In the genomic region with DNA sequence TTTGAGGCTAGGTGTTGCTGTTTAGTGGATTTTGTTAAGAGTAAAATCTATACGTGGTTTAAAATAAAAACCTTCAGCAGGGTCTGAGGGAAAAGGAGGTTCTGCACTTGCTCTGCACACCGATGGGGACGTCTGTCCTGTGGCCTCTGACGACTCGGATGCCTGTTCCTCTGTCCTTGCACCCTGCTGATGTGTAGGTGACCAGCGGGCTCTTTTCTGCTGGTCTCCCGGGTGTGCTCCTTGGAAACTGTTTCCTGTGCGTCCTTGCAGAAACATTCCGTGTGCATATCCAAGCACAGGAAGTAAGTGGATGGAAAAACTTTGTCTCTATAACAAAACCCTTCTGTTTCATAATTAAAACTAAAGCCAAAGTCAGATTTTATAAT, we compare ENCODE assay signal across 30 cellular contexts. TPM values are rescaled to one million over a fixed set of nuclear protein-coding genes. Genes with fewer than 3 reads are reported as not detected.
A peak's percentile ranks its signal among the peaks of the same experiment; 100 is the strongest.
DNase-seq lines count a peak whose midpoint lies in the region; ATAC-seq, FAIRE-seq and TF ChIP-seq lines count a peak whose summit lies in the region.
"Had no signal": no experiment of that assay in that cellular context is flagged by ENCODE, and none has a peak within 500 bp of the region (broad histone marks: within the 10 kb centered on the region; RNA-seq: fewer than 3 reads in every experiment).

No MANE protein-coding gene starts in this region.

- no peaks in the 10 kb centered on the region for H3K36me3 ChIP-seq in Peyer's patch
- H3K36me3 ChIP-seq in osteoblast (ENCODE audit: insufficient read depth, low read length): no peaks in the 10 kb centered on the region
- H3K36me3 ChIP-seq: ascending aorta, neutrophil, SJSA1, uterus had no signal

- TF ChIP-seq POLR2A in Peyer's patch (IDR thresholded peaks at IDR 0.05) (no peak), GM12892 (IDR thresholded peaks at IDR 0.05; ENCODE audit: low read depth, low read length) (no peak)

- no peaks in the 10 kb centered on the region for H3K79me2 ChIP-seq in osteoblast (ENCODE audit: insufficient read depth, low read length)

- no peaks in the 10 kb centered on the region for H3K9me3 ChIP-seq in Peyer's patch
- H3K9me3 ChIP-seq in osteoblast (ENCODE audit: low read depth, low read length): no peaks in the 10 kb centered on the region
- H3K9me3 ChIP-seq: ascending aorta, neutrophil, psoas muscle, testis, uterus had no signal

- no peak for TF ChIP-seq CTCF in Peyer's patch (IDR thresholded peaks at IDR 0.05)
- no peak for TF ChIP-seq CTCF in osteoblast (IDR thresholded peaks at IDR 0.05; ENCODE audit: extremely low read depth, low read depth, low read length)

- no peak overlapping the region for H3K4me3 ChIP-seq in Peyer's patch
- H3K4me3 ChIP-seq in osteoblast (ENCODE audit: insufficient read depth, low read length): no peak overlapping the region
- H3K4me3 ChIP-seq: ascending aorta, psoas muscle, SJSA1, testis, uterus had no signal

- no peak overlapping the region for H3K4me2 ChIP-seq in osteoblast (ENCODE audit: insufficient read depth, low read length)

- H2AFZ ChIP-seq in osteoblast (ENCODE audit: low read length): no peak overlapping the region

- H3K27ac ChIP-seq in Peyer's patch (no peak overlapping the region), osteoblast (ENCODE audit: low read depth, low read length) (no peak overlapping the region)
- H3K27ac ChIP-seq: ascending aorta, neutrophil, psoas muscle, SJSA1, testis, uterus had no signal

- H4K20me1 ChIP-seq in osteoblast (ENCODE audit: insufficient read depth, low read length): no peaks in the 10 kb centered on the region

- H3K4me1 ChIP-seq in Peyer's patch (no peaks in the 10 kb centered on the region), osteoblast (ENCODE audit: insufficient read depth, low read length) (no peaks in the 10 kb centered on the region)
- H3K4me1 ChIP-seq: ascending aorta, psoas muscle, SJSA1, testis, uterus had no signal

- ATAC-seq in GM21381 (IDR thresholded peaks at IDR 0.05; ENCODE audit: unreplicated experiment) (no peak), HG02840 (IDR thresholded peaks at IDR 0.05; ENCODE audit: low FRiP score, unreplicated experiment) (no peak)
- ATAC-seq: psoas muscle had no signal

- H3K27me3 ChIP-seq in Peyer's patch (no peaks in the 10 kb centered on the region), osteoblast (ENCODE audit: insufficient read depth, low read length) (peaks cover 13% of the 10 kb centered on the region)
- H3K27me3 ChIP-seq: ascending aorta, SJSA1, testis, uterus had no signal

- FAIRE-seq in GM12892 (lab: Jason Lieb, UNC): no peak
- FAIRE-seq: H1, islet of Langerhans, RCC 7860 had no signal

- peak; percentile 69 for DNase-seq in NCI-H146 (lab: John Stamatoyannopoulos, UW)
- no peak for DNase-seq in NCI-H146 treated with DMSO at 0.1 percent for 48 hours (lab: John Stamatoyannopoulos, UW; ENCODE audit: unreplicated experiment)
- DNase-seq in Peyer's patch: peak in 2 of 3 donors; percentile 13 to 33
- peak; percentile 18 for DNase-seq in islet precursor cell
- peak; percentile 85 for DNase-seq in osteoblast (ENCODE audit: insufficient read length, low spot score, missing footprints)
- DNase-seq in GM12892 (ENCODE audit: insufficient read length): no peak
- DNase-seq: 8988T; activated CD8-positive, alpha-beta memory T cell treated with anti-CD3 and anti-CD28 coated beads for 24 hours; activated effector memory CD4-positive, alpha-beta T cell treated with Interleukin-2 at 50 U/mL for 16 hours; central memory CD4-positive, alpha-beta T cell; Karpas-422; NCI-H187 treated with DMSO at 0.1 percent for 48 hours; NCI-H526 treated with DMSO at 0.1 percent for 48 hours; stimulated activated naive CD8-positive, alpha-beta T cell treated with anti-CD3 and anti-CD28 coated beads, Interleukin-15, Interleukin-2, amounts not matched to agents 100 U/mL and 50 U/mL, for 24 hours; T-helper 1 cell; testis had no signal

RNA-seq across cellular contexts. Expression of a gene that starts 3.8 kb away (rescaled TPM):
- not detected for total RNA-seq in Peyer's patch
- not detected in 2 replicates for total RNA-seq in osteoblast
- polyA plus RNA-seq in GM12892 (2012; ENCODE audit: missing spikeins): 0.17 TPM
- total RNA-seq: activated naive CD8-positive, alpha-beta T cell treated with anti-CD3 and anti-CD28 coated beads, Interleukin-2, amount 10 ng/mL, durations not matched to agents 7 days and 5 days; ascending aorta; CD8-positive, alpha-beta T cell; H1; lower leg skin; mucosa of gallbladder; psoas muscle; SJSA1; testis had no signal

RNA-seq across cellular contexts. Expression of a gene that starts 12.9 kb away (rescaled TPM):
- 1 to 10 TPM in 1 of 4 donors, under 1 TPM in 1, not detected in 2; 0.88 to 1.7 TPM for total RNA-seq in Peyer's patch
- not detected in 2 replicates for total RNA-seq in osteoblast
- polyA plus RNA-seq in GM12892 (2012; ENCODE audit: missing spikeins): not detected
- total RNA-seq: activated naive CD8-positive, alpha-beta T cell treated with anti-CD3 and anti-CD28 coated beads, Interleukin-2, amount 10 ng/mL, durations not matched to agents 7 days and 5 days; ascending aorta; CD8-positive, alpha-beta T cell; H1; lower leg skin; mucosa of gallbladder had no signal
- polyA plus RNA-seq: psoas muscle had no signal

Comparison
In these comparisons a context has a peak if more than half of its experiments do, and no peak if none do; other contexts are left out.
1. DNase-seq: peak in NCI-H146 (single experiment), Peyer's patch (2 of 3), islet precursor cell (single experiment) and osteoblast (single experiment); none in NCI-H146 treated with DMSO at 0.1 percent for 48 hours (single experiment) and GM12892 (single experiment).